Comparison of ENCODE assay signal across 1 cellular context in genomic region chr19:39436350-39436716, GRCh38.
TF ChIP-seq lines count a peak whose summit lies in the region.

No MANE protein-coding gene starts in this region.

TF ChIP-seq in GM23338, 12 proteins besides CTCF, POLR2A, EP300 and RAD21 (continued from another document):
- no peak for TF ChIP-seq ZNF462 (CRISPR knock-in tag; IDR thresholded peaks at IDR 0.05)
- no peak for TF ChIP-seq POLR2AphosphoS5 (IDR thresholded peaks at IDR 0.05; ENCODE audit: low read depth)
- no peak for TF ChIP-seq CREB1 (CRISPR knock-in tag; IDR thresholded peaks at IDR 0.05; ENCODE audit: low read depth)
